Comparison of ENCODE assay signal across 9 cellular contexts in the genomic region with DNA sequence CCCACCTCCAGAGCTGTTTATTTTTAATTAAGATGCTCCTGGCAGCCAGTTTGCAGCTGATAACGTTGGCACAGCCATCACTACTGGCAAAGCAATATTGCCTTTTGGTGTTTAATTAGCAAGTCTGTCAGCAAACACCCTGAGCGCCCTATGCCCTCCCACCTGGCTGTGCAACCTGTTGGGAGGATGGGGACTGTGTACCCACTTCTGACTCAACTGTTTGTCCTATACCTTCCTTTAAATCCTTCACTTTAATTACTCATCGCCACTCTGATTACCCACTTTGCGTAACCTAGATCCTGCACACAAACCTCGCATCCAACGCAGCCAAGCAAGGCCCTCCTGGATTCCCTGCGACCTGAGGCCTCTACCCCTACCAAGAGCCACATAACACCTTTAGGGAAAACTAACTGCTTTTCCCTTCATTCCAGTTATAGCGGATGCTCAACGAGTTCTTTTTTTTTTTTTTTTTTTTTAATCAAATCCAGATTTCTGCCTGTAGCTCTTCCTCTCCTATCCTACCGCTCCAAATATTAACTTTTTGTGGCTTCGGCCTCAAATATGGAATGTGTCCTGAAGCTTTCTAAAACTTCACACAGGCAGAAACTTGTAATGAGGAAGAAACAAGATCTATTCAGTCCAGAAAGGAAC.
DNase-seq lines count a peak whose midpoint lies in the region; ATAC-seq, FAIRE-seq and TF ChIP-seq lines count a peak whose summit lies in the region.
"Had no signal": no experiment of that assay in that cellular context is flagged by ENCODE, and none has a peak within 500 bp of the region (broad histone marks: within the 10 kb centered on the region; RNA-seq: fewer than 3 reads in every experiment).

No MANE protein-coding gene starts in this region.

- 0 out of 2 replicates have a peak overlapping the region, but pooled peaks have one; percentile 50 for H3K4me3 ChIP-seq in OCI-LY3 (ENCODE audit: low read length)
- H3K4me3 ChIP-seq in H1 (ENCODE audit: extremely low read depth in 1 of 4, insufficient read depth in 2 of 4, low read depth in 3 of 4, low read length in 4 of 4), result no peak overlapping the region
- H3K4me3 ChIP-seq in upper lobe of left lung, result no peak overlapping the region

- DNase-seq in DMS53 treated with DMSO at 0.1 percent for 48 hours (lab: John Stamatoyannopoulos, UW; ENCODE audit: unreplicated experiment) (peak; percentile 95), H1 (ENCODE audit: low read depth in 1 of 2, low spot score in 2 of 2) (no peak), progenitor cell of endocrine pancreas (ENCODE audit: low spot score, unreplicated experiment) (no peak), NCI-H2171 (lab: John Stamatoyannopoulos, UW) (no peak), upper lobe of left lung (no peak), KG1 (lab: John Stamatoyannopoulos, UW) (no peak)
- DNase-seq: activated naive CD8-positive, alpha-beta T cell treated with anti-CD3 and anti-CD28 coated beads, Interleukin-2, amount 10 ng/mL, durations not matched to agents 7 days and 5 days had no signal

- H3K23ac ChIP-seq in H1 (ENCODE audit: insufficient read length), result no peak overlapping the region

- no peaks in the 10 kb centered on the region for H3K27me3 ChIP-seq in OCI-LY3 (ENCODE audit: low read depth, low read length)
- H3K27me3 ChIP-seq in H1 (replicated peaks in 1 of 4; ENCODE audit: control insufficient read depth in 3 of 4, extremely low read depth in 1 of 4, insufficient read depth in 3 of 4, low read length in 3 of 4), result no peaks in the 10 kb centered on the region
- no peaks in the 10 kb centered on the region for H3K27me3 ChIP-seq in upper lobe of left lung

- TF ChIP-seq EP300 in H1 (IDR thresholded peaks at IDR 0.05; ENCODE audit: borderline replicate concordance in 1 of 2, low read depth in 2 of 2, low read length in 2 of 2) (no peak), upper lobe of left lung (IDR thresholded peaks at IDR 0.05) (no peak)

- peaks cover 6% of the 10 kb centered on the region; the same call in 1 of the 2 replicates for H3K79me1 ChIP-seq in H1 (ENCODE audit: low read depth, low read length)

- H3K4me1 ChIP-seq in OCI-LY3 (ENCODE audit: low read length), result peaks cover 93% of the 10 kb centered on the region
- peaks cover 19 to 36% (median 28%) of the 10 kb centered on the region in 4 experiments for H3K4me1 ChIP-seq in H1 (replicated peaks in 1 of 4; ENCODE audit: control insufficient read depth in 3 of 4, insufficient read depth in 4 of 4, low read length in 3 of 4)
- peaks cover 29 to 40% (median 36%) of the 10 kb centered on the region in 4 donors for H3K4me1 ChIP-seq in upper lobe of left lung

- no peak overlapping the region for H2BK120ac ChIP-seq in H1 (replicated peaks; ENCODE audit: low read depth, low read length)

- H2BK5ac ChIP-seq in H1 (ENCODE audit: low read depth, low read length), result no peak overlapping the region

- peak overlapping the region; percentile 62; the same call in 1 of the 2 replicates for H2BK15ac ChIP-seq in H1 (ENCODE audit: low read length)

- 86% methylated on average over 9 of the region's 11 CpGs; no CpG with 5 or more reads in 1 of the 2 experiments for WGBS in H1 (ENCODE audit: extremely low coverage in 1 of 2, insufficient coverage in 1 of 2, insufficient read length in 1 of 2, insufficient replicate concordance in 2 of 2, low coverage in 1 of 2, low lambda C conversion rate in 2 of 2, missing lambda C conversion rate in 1 of 2), 2 experiments
- 85% methylated on average over 11 of the region's 11 CpGs for WGBS in upper lobe of left lung, 2 donors

- CTCF ChIA-PET in H1 (lab: Charles Lee; ENCODE audit: partially characterized antibody), result interaction anchor here (1.5 to 23.0 kb wide), 4 partner anchors 16 to 231 kb away, joined by 3 to 324 read pairs (median 17); no protein-coding TSS in a partner anchor

- no peaks in the 10 kb centered on the region for H3K27me3 Mint-ChIP-seq in progenitor cell of endocrine pancreas

- no peaks in the 10 kb centered on the region for H3K9me3 Mint-ChIP-seq in progenitor cell of endocrine pancreas (ENCODE audit: low read depth)
- H3K9me3 Mint-ChIP-seq: activated naive CD8-positive, alpha-beta T cell treated with anti-CD3 and anti-CD28 coated beads, Interleukin-2, amount 10 ng/mL, durations not matched to agents 7 days and 5 days had no signal

- H3K4me2 ChIP-seq in OCI-LY3 (ENCODE audit: low read length) (peak overlapping the region; percentile 91), H1 (ENCODE audit: insufficient read depth in 1 of 2, low read depth in 2 of 2, low read length in 2 of 2) (peak overlapping the region in 1 of 2 experiments; percentile 39; a peak in 1 of 4 replicates)

- ATAC-seq in upper lobe of left lung (ENCODE audit: low FRiP score in 2 of 2) (no peak), GM18873 (IDR thresholded peaks at IDR 0.05; ENCODE audit: low FRiP score, unreplicated experiment) (no peak)

- H3K23me2 ChIP-seq in H1 (ENCODE audit: low read depth, low read length), result no peaks in the 10 kb centered on the region

- peak overlapping the region; percentile 81; the same call in 1 of the 2 replicates for H3K27ac ChIP-seq in OCI-LY3 (ENCODE audit: low read length)
- no peak overlapping the region for H3K27ac ChIP-seq in H1 (ENCODE audit: low read depth, low read length)
- H3K27ac ChIP-seq in upper lobe of left lung, result peak overlapping the region in 2 of 4 donors; percentile 55

- FAIRE-seq in H1 (lab: Jason Lieb, UNC), result no peak

- H2BK20ac ChIP-seq in H1 (ENCODE audit: low read length), result peak overlapping the region; percentile 96; the same call in 1 of the 2 replicates

- H4K5ac ChIP-seq in H1 (ENCODE audit: insufficient read length, low read depth, low read length), result no peak overlapping the region

- H3K79me2 ChIP-seq in OCI-LY3 (ENCODE audit: low read length) (peaks cover 91% of the 10 kb centered on the region), H1 (ENCODE audit: control insufficient read depth in 1 of 2, insufficient read depth in 2 of 2, low read length in 2 of 2) (no peaks in the 10 kb centered on the region; a peak in 1 of 4 replicates)

- no peak for TF ChIP-seq POLR2A in H1 (IDR thresholded peaks at IDR 0.05; ENCODE audit: control extremely low read depth in 1 of 2, low read depth in 2 of 2, low read length in 2 of 2)
- TF ChIP-seq POLR2A in upper lobe of left lung (IDR thresholded peaks at IDR 0.05), result no peak

- peak overlapping the region; percentile 84 for H2BK12ac ChIP-seq in H1 (ENCODE audit: low read depth, low read length)

- peak overlapping the region; percentile 69 for H4K91ac ChIP-seq in H1 (replicated peaks; ENCODE audit: insufficient read length, low read length)

- peak overlapping the region; percentile 16 for H3K27ac Mint-ChIP-seq in progenitor cell of endocrine pancreas
- H3K27ac Mint-ChIP-seq: activated naive CD8-positive, alpha-beta T cell treated with anti-CD3 and anti-CD28 coated beads, Interleukin-2, amount 10 ng/mL, durations not matched to agents 7 days and 5 days had no signal

- TF ChIP-seq CTCF in OCI-LY3 (IDR thresholded peaks at IDR 0.05; ENCODE audit: low read depth, low read length) (no peak), H1 (IDR thresholded peaks at IDR 0.05; ENCODE audit: control extremely low read depth in 1 of 3, insufficient read depth in 1 of 3, low read depth in 1 of 3, low read length in 3 of 3) (no peak), progenitor cell of endocrine pancreas (IDR thresholded peaks at IDR 0.05; ENCODE audit: unreplicated experiment) (no peak), upper lobe of left lung (IDR thresholded peaks at IDR 0.05) (no peak)

- TF ChIP-seq RAD21 in H1 (IDR thresholded peaks at IDR 0.05 in 1 of 2, conservative IDR thresholded peaks at IDR 0.05 in 1 of 2; ENCODE audit: low read depth in 2 of 2, low read length in 2 of 2), result no peak

- POLR2A ChIA-PET in H1 (lab: Charles Lee; ENCODE audit: partially characterized antibody), result interaction anchor here (1.1 to 1.7 kb wide), 5 partner anchors 36 to 232 kb away, joined by 3 to 4 read pairs (median 3); partner anchors contain the start of gene BCAR3

- no peaks in the 10 kb centered on the region for H3K36me3 Mint-ChIP-seq in progenitor cell of endocrine pancreas (ENCODE audit: insufficient read depth)
- H3K36me3 Mint-ChIP-seq: activated naive CD8-positive, alpha-beta T cell treated with anti-CD3 and anti-CD28 coated beads, Interleukin-2, amount 10 ng/mL, durations not matched to agents 7 days and 5 days had no signal

- H2AK5ac ChIP-seq in H1 (ENCODE audit: low read depth, low read length), result peak overlapping the region; percentile 17; the same call in 1 of the 2 replicates

- no peak overlapping the region for H2AFZ ChIP-seq in OCI-LY3 (ENCODE audit: low read depth, low read length)
- no peak overlapping the region for H2AFZ ChIP-seq in H1 (ENCODE audit: low read length)

- H3K9me3 ChIP-seq in OCI-LY3 (ENCODE audit: insufficient read depth, low read length) (no peaks in the 10 kb centered on the region), H1 (ENCODE audit: insufficient read depth in 2 of 2, low read depth in 1 of 2, low read length in 1 of 2) (no peaks in the 10 kb centered on the region), upper lobe of left lung (no peaks in the 10 kb centered on the region)

- no peak overlapping the region for H3K4me3 Mint-ChIP-seq in progenitor cell of endocrine pancreas (ENCODE audit: low read depth)
- H3K4me3 Mint-ChIP-seq: activated naive CD8-positive, alpha-beta T cell treated with anti-CD3 and anti-CD28 coated beads, Interleukin-2, amount 10 ng/mL, durations not matched to agents 7 days and 5 days had no signal

- H3K4me1 Mint-ChIP-seq in progenitor cell of endocrine pancreas (ENCODE audit: low read depth), result peaks cover 52% of the 10 kb centered on the region
- H3K4me1 Mint-ChIP-seq: activated naive CD8-positive, alpha-beta T cell treated with anti-CD3 and anti-CD28 coated beads, Interleukin-2, amount 10 ng/mL, durations not matched to agents 7 days and 5 days had no signal

- H3K36me3 ChIP-seq in OCI-LY3 (replicated peaks; ENCODE audit: low read depth, low read length), result peaks cover 21% of the 10 kb centered on the region
- no peaks in the 10 kb centered on the region for H3K36me3 ChIP-seq in H1 (ENCODE audit: control insufficient read depth in 2 of 4, insufficient read depth in 4 of 4, low read length in 3 of 4)
- peaks cover 0 to 4% (median 0%) of the 10 kb centered on the region in 4 donors for H3K36me3 ChIP-seq in upper lobe of left lung

- no peak overlapping the region for H3K14ac ChIP-seq in H1 (ENCODE audit: insufficient read length)

- no peak overlapping the region for H3K18ac ChIP-seq in H1 (ENCODE audit: extremely low read depth, low read length)

- peak overlapping the region; percentile 56; the same call in 1 of the 2 replicates for H3K9ac ChIP-seq in OCI-LY3 (ENCODE audit: low read length)
- no peak overlapping the region for H3K9ac ChIP-seq in H1 (replicated peaks in 1 of 4; ENCODE audit: extremely low read depth in 1 of 4, low read depth in 3 of 4, low read length in 3 of 4)

- H4K8ac ChIP-seq in H1 (ENCODE audit: extremely low read depth, insufficient read depth, low read length), result no peak overlapping the region

- no peak overlapping the region for H3K4ac ChIP-seq in H1 (replicated peaks; ENCODE audit: insufficient read length, low read depth, low read length)

- no peak overlapping the region for H3K56ac ChIP-seq in H1 (replicated peaks; ENCODE audit: insufficient read length, low read depth, low read length)

- H4K20me1 ChIP-seq in OCI-LY3 (ENCODE audit: insufficient read depth, low read length) (peaks cover 61% of the 10 kb centered on the region), H1 (replicated peaks in 1 of 2; ENCODE audit: control insufficient read depth in 1 of 2, insufficient read depth in 2 of 2, low read length in 2 of 2) (no peaks in the 10 kb centered on the region)
